In genomic region chr11:45238724-45239123, GRCh38 we compare ENCODE assay signal across 18 cellular contexts. TPM values are rescaled to one million over a fixed set of nuclear protein-coding genes. Genes with fewer than 3 reads are reported as not detected.
DNase-seq lines count a peak whose midpoint lies in the region; ATAC-seq and TF ChIP-seq lines count a peak whose summit lies in the region.
"Had no signal": no experiment of that assay in that cellular context is flagged by ENCODE, and none has a peak within 500 bp of the region (broad histone marks: within the 10 kb centered on the region; RNA-seq: fewer than 3 reads in every experiment).

No MANE protein-coding gene starts in this region.

- peaks cover 3% of the 10 kb centered on the region for H3K27me3 Mint-ChIP-seq in chondrocyte (ENCODE audit: low read depth)

- H3K4me3 Mint-ChIP-seq in chondrocyte (ENCODE audit: unreplicated experiment): no peak overlapping the region
- H3K4me3 Mint-ChIP-seq in stimulated activated effector memory CD8-positive, alpha-beta T cell treated with anti-CD3 and anti-CD28 coated beads, Interleukin-12 subunit alpha, Interleukin-12 subunit beta, amount 100 ng/mL, for 72 hours: no peak overlapping the region
- H3K4me3 Mint-ChIP-seq: activated naive CD4-positive, alpha-beta T cell treated with anti-CD3 and anti-CD28 coated beads, Interleukin-2, amount 10 ng/mL, durations not matched to agents 7 days and 5 days; dendritic cell treated with granulocyte-macrophage colony-stimulating factor and Interleukin-4, amounts not matched to agents 40 ng/mL and 50 ng/mL, for 4 days; mesothelial cell of epicardium had no signal

- H3K79me1 ChIP-seq in IMR-90 (ENCODE audit: low read depth in 1 of 2, low read length in 2 of 2): no peaks in the 10 kb centered on the region

- H3K56ac ChIP-seq in IMR-90 (ENCODE audit: extremely low read depth, insufficient read depth, low read length): no peak overlapping the region

- no peak overlapping the region for H2BK20ac ChIP-seq in IMR-90 (ENCODE audit: low read depth, low read length)

- H3K4me1 ChIP-seq in IMR-90 (ENCODE audit: control insufficient read depth, insufficient read depth, low read length): no peaks in the 10 kb centered on the region
- H3K4me1 ChIP-seq: BE2C, thyroid gland had no signal

- dilution Hi-C loops in IMR-90 (cut with HindIII; ENCODE audit: low sequenced_read_pairs, unreplicated experiment): no loop called here

- in situ Hi-C loops in IMR-90 (cut with MboI; ENCODE audit: low sequenced_read_pairs): no loop called here

- no peak overlapping the region for H2BK5ac ChIP-seq in IMR-90 (ENCODE audit: low read depth, low read length, poor library complexity, severe bottlenecking)

- H3K23ac ChIP-seq in IMR-90 (ENCODE audit: low read depth, low read length): no peak overlapping the region

- no peak overlapping the region for H4K8ac ChIP-seq in IMR-90 (ENCODE audit: low read depth in 2 of 2, low read length in 2 of 2)

- no peak overlapping the region for H3K27ac ChIP-seq in AG04450 (ENCODE audit: low read depth, low read length)
- H3K27ac ChIP-seq in IMR-90 (ENCODE audit: insufficient read depth, low read length): no peak overlapping the region
- H3K27ac ChIP-seq: SK-N-MC, thyroid gland had no signal

- intact Hi-C loops in IMR-90 (cut with micrococcal nuclease): no loop called here
- intact Hi-C loops in lower leg skin (cut with DNase I; ENCODE audit: low total_unique reads): no loop called here

- H3K18ac ChIP-seq in IMR-90 (ENCODE audit: low read depth, low read length): no peak overlapping the region

- TF ChIP-seq CTCF in AG04450 (IDR thresholded peaks at IDR 0.05; ENCODE audit: low read depth, low read length): no peak
- no peak for TF ChIP-seq CTCF in IMR-90 (conservative IDR thresholded peaks at IDR 0.05; ENCODE audit: low read depth, low read length)
- TF ChIP-seq CTCF in chondrocyte (IDR thresholded peaks at IDR 0.05): no peak
- TF ChIP-seq CTCF in kidney epithelial cell (IDR thresholded peaks at IDR 0.05; ENCODE audit: insufficient read depth, low read length, poor library complexity, severe bottlenecking): no peak
- no peak for TF ChIP-seq CTCF in lower leg skin (IDR thresholded peaks at IDR 0.05)

- H3K4me1 Mint-ChIP-seq in chondrocyte (ENCODE audit: low read depth): peaks cover 14% of the 10 kb centered on the region
- no peaks in the 10 kb centered on the region for H3K4me1 Mint-ChIP-seq in stimulated activated effector memory CD8-positive, alpha-beta T cell treated with anti-CD3 and anti-CD28 coated beads, Interleukin-12 subunit alpha, Interleukin-12 subunit beta, amount 100 ng/mL, for 72 hours
- H3K4me1 Mint-ChIP-seq: activated naive CD4-positive, alpha-beta T cell treated with anti-CD3 and anti-CD28 coated beads, Interleukin-2, amount 10 ng/mL, durations not matched to agents 7 days and 5 days; mesothelial cell of epicardium had no signal

- 16% methylated on average over 2 of the region's 3 CpGs; no CpG with 5 or more reads in 1 of the 2 experiments for WGBS in IMR-90 (ENCODE audit: extremely low coverage in 2 of 2, insufficient read length in 1 of 2), 2 experiments
- WGBS in lower leg skin, 2 donors: 79 to 82% methylated on average over 3 of the region's 3 CpGs

- H3K9me3 ChIP-seq in AG04450 (ENCODE audit: control insufficient read depth, insufficient read depth, low read length): no peaks in the 10 kb centered on the region; the same call in 1 of the 2 replicates
- no peaks in the 10 kb centered on the region for H3K9me3 ChIP-seq in IMR-90 (ENCODE audit: control insufficient read depth, insufficient read depth, low read length)
- H3K9me3 ChIP-seq: BE2C, thyroid gland had no signal

- H3K14ac ChIP-seq in IMR-90 (replicated peaks; ENCODE audit: low read depth, low read length): no peak overlapping the region

- no peak overlapping the region for H2AFZ ChIP-seq in IMR-90 (replicated peaks; ENCODE audit: low read length, poor library complexity)

- TF ChIP-seq POLR2A in IMR-90 (IDR thresholded peaks at IDR 0.05; ENCODE audit: low read depth, low read length) (no peak), lower leg skin (IDR thresholded peaks at IDR 0.05) (no peak)

- H3K4ac ChIP-seq in IMR-90 (ENCODE audit: low read depth, low read length): no peak overlapping the region

- CTCF ChIA-PET in AG04450 (lab: Charles Lee): interaction anchor here (0.8 to 1.4 kb wide), 2 partner anchors 11 to 128 kb away, joined by 3 to 4 read pairs; no protein-coding TSS in a partner anchor
- CTCF ChIA-PET in IMR-90 (lab: Yijun Ruan, JAX): interaction anchor here (0.6 to 1.1 kb wide), 2 partner anchors 9 to 13 kb away, joined by 3 to 4 read pairs; no protein-coding TSS in a partner anchor

- no peaks in the 10 kb centered on the region for H3K36me3 Mint-ChIP-seq in chondrocyte (ENCODE audit: low read depth)
- H3K36me3 Mint-ChIP-seq in stimulated activated effector memory CD8-positive, alpha-beta T cell treated with anti-CD3 and anti-CD28 coated beads, Interleukin-12 subunit alpha, Interleukin-12 subunit beta, amount 100 ng/mL, for 72 hours: no peaks in the 10 kb centered on the region
- H3K36me3 Mint-ChIP-seq: activated naive CD4-positive, alpha-beta T cell treated with anti-CD3 and anti-CD28 coated beads, Interleukin-2, amount 10 ng/mL, durations not matched to agents 7 days and 5 days; mesothelial cell of epicardium had no signal

- TF ChIP-seq RAD21 in IMR-90 (IDR thresholded peaks at IDR 0.05; ENCODE audit: low read length): no peak

- no peaks in the 10 kb centered on the region for H3K9me1 ChIP-seq in IMR-90 (ENCODE audit: insufficient read depth, low read length)

- POLR2A ChIA-PET in AG04450 (lab: Yijun Ruan, JAX) (no interaction called here), IMR-90 (lab: Charles Lee; ENCODE audit: unreplicated experiment) (no interaction called here)

- H3K4me3 ChIP-seq in AG04450 (ENCODE audit: low read depth, low read length) (no peak overlapping the region), IMR-90 (ENCODE audit: insufficient read depth, low read depth, low read length) (no peak overlapping the region), kidney epithelial cell (ENCODE audit: low read depth, low read length) (no peak overlapping the region), lower leg skin (ENCODE audit: low read depth, poor library complexity, severe bottlenecking) (no peak overlapping the region)
- H3K4me3 ChIP-seq: GM12878, SK-N-MC, thyroid gland had no signal

- H3K9ac ChIP-seq in IMR-90 (ENCODE audit: low read depth, low read length): no peak overlapping the region

- no peaks in the 10 kb centered on the region for H3K36me3 ChIP-seq in IMR-90 (ENCODE audit: control insufficient read depth, insufficient read depth, low read length)
- no peaks in the 10 kb centered on the region for H3K36me3 ChIP-seq in kidney epithelial cell (ENCODE audit: control insufficient read depth, insufficient read depth, low read length)
- H3K36me3 ChIP-seq: BE2C, thyroid gland had no signal

- peak overlapping the region; percentile 82 for H3K27ac Mint-ChIP-seq in chondrocyte (ENCODE audit: unreplicated experiment)
- H3K27ac Mint-ChIP-seq in stimulated activated effector memory CD8-positive, alpha-beta T cell treated with anti-CD3 and anti-CD28 coated beads, Interleukin-12 subunit alpha, Interleukin-12 subunit beta, amount 100 ng/mL, for 72 hours: no peak overlapping the region
- H3K27ac Mint-ChIP-seq: activated naive CD4-positive, alpha-beta T cell treated with anti-CD3 and anti-CD28 coated beads, Interleukin-2, amount 10 ng/mL, durations not matched to agents 7 days and 5 days; dendritic cell treated with granulocyte-macrophage colony-stimulating factor and Interleukin-4, amounts not matched to agents 40 ng/mL and 50 ng/mL, for 4 days; mesothelial cell of epicardium had no signal

- BruUV-seq in IMR-90 (replicated peaks; lab: Mats Ljungman, UMichigan): no TSS peak

- H2AK5ac ChIP-seq in IMR-90 (ENCODE audit: low read depth, low read length): no peak overlapping the region

- DNase-seq in AG04450 (ENCODE audit: low read depth, low spot score) (peak; percentile 21), IMR-90 (peak; percentile 84), chondrocyte (ENCODE audit: low spot score) (no peak), kidney epithelial cell (ENCODE audit: low read depth) (peak; percentile 67), lower leg skin (ENCODE audit: low spot score in 2 of 2) (no peak), COLO668 (lab: John Stamatoyannopoulos, UW; ENCODE audit: unreplicated experiment) (no peak)
- no peak for DNase-seq in stimulated activated effector memory CD8-positive, alpha-beta T cell treated with anti-CD3 and anti-CD28 coated beads, Interleukin-12 subunit alpha, Interleukin-12 subunit beta, amount 100 ng/mL, for 72 hours (ENCODE audit: low spot score in 2 of 2)
- DNase-seq: activated naive CD4-positive, alpha-beta T cell treated with anti-CD3 and anti-CD28 coated beads, Interleukin-2, amount 10 ng/mL, durations not matched to agents 7 days and 5 days; BE2C; DMS79 treated with DMSO at 0.1 percent for 48 hours; NCI-H1105; thyroid gland had no signal

- H2BK15ac ChIP-seq in IMR-90 (ENCODE audit: low read depth, low read length): no peak overlapping the region

- peaks cover 13% of the 10 kb centered on the region for H3K27me3 ChIP-seq in AG04450 (ENCODE audit: control insufficient read depth, insufficient read depth, low read length)
- peaks cover 15% of the 10 kb centered on the region for H3K27me3 ChIP-seq in IMR-90 (ENCODE audit: control insufficient read depth, insufficient read depth, low read length)
- H3K27me3 ChIP-seq in kidney epithelial cell (ENCODE audit: control insufficient read depth, insufficient read depth, low read length): no peaks in the 10 kb centered on the region
- H3K27me3 ChIP-seq: BE2C, thyroid gland had no signal

- H4K5ac ChIP-seq in IMR-90 (ENCODE audit: low read depth, low read length): no peak overlapping the region

- no peak overlapping the region for H2AK9ac ChIP-seq in IMR-90 (replicated peaks; ENCODE audit: low read depth, low read length, poor library complexity)

- no peak overlapping the region for H2BK120ac ChIP-seq in IMR-90 (ENCODE audit: low read depth, low read length)

- H3K4me2 ChIP-seq in IMR-90 (ENCODE audit: low read depth, low read length): no peak overlapping the region

- no peaks in the 10 kb centered on the region for H4K20me1 ChIP-seq in IMR-90 (ENCODE audit: insufficient read depth, low read length)

- H3K9me3 Mint-ChIP-seq in chondrocyte (ENCODE audit: low read depth): peaks cover 5% of the 10 kb centered on the region
- H3K9me3 Mint-ChIP-seq in stimulated activated effector memory CD8-positive, alpha-beta T cell treated with anti-CD3 and anti-CD28 coated beads, Interleukin-12 subunit alpha, Interleukin-12 subunit beta, amount 100 ng/mL, for 72 hours: no peaks in the 10 kb centered on the region
- H3K9me3 Mint-ChIP-seq: activated naive CD4-positive, alpha-beta T cell treated with anti-CD3 and anti-CD28 coated beads, Interleukin-2, amount 10 ng/mL, durations not matched to agents 7 days and 5 days; dendritic cell treated with granulocyte-macrophage colony-stimulating factor and Interleukin-4, amounts not matched to agents 40 ng/mL and 50 ng/mL, for 4 days had no signal

- H4K91ac ChIP-seq in IMR-90 (ENCODE audit: insufficient read depth, low read depth, low read length): no peak overlapping the region

- ATAC-seq in IMR-90 (ENCODE audit: low read depth) (peak; percentile 87), HG02623 (IDR thresholded peaks at IDR 0.05; ENCODE audit: unreplicated experiment) (no peak)
- ATAC-seq in stimulated activated effector memory CD8-positive, alpha-beta T cell treated with anti-CD3 and anti-CD28 coated beads, Interleukin-12 subunit alpha, Interleukin-12 subunit beta, amount 100 ng/mL, for 72 hours: no peak
- ATAC-seq: GM12878, HepG2 had no signal

RNA-seq across cellular contexts. Expression of gene SYT13, which starts 47.4 kb away (rescaled TPM):
- polyA plus RNA-seq in AG04450 (2011; rRNA removed) (not detected in 2 replicates), IMR-90 (2012; rRNA removed) (not detected in 2 replicates)
- polyA minus RNA-seq in AG04450 (2011; rRNA and poly(A)+ RNA removed): not detected in 2 replicates
- total RNA-seq in IMR-90 (2012; rRNA removed) (not detected in 2 replicates), chondrocyte (1.8 to 3.2 TPM (median 2.8 TPM) in 3 replicates), kidney epithelial cell (8.1 and 10.1 TPM in 2 replicates), lower leg skin (1 to 10 TPM in 1 of 4 donors, under 1 TPM in 1, not detected in 2; 0.03 to 1.6 TPM)
- not detected in 2 replicates for polyA plus RNA-seq in IMR-90 (2012; cell fraction: cytosol; rRNA removed)
- polyA plus RNA-seq in IMR-90 (2012; cell fraction: nucleus; rRNA removed; ENCODE audit: low replicate concordance): not detected in 2 replicates
- total RNA-seq: GM12878 had no signal
- polyA plus RNA-seq: GM12878 had no signal

Comparison
In these comparisons a context has a peak if more than half of its experiments do, and no peak if none do; other contexts are left out.
1. DNase-seq: peak in AG04450 (single experiment), IMR-90 (single experiment) and kidney epithelial cell (single experiment); none in chondrocyte (single experiment), lower leg skin (0 of 2), stimulated activated effector memory CD8-positive, alpha-beta T cell treated with anti-CD3 and anti-CD28 coated beads, Interleukin-12 subunit alpha, Interleukin-12 subunit beta, amount 100 ng/mL, for 72 hours (0 of 2) and COLO668 (single experiment).